25 cellular contexts compared by ENCODE assay signal in genomic region chr12:81086342-81086741, GRCh38. TPM values are rescaled to one million over a fixed set of nuclear protein-coding genes. Genes with fewer than 3 reads are reported as not detected.
DNase-seq lines count a peak whose midpoint lies in the region; ATAC-seq and TF ChIP-seq lines count a peak whose summit lies in the region.
"Had no signal": no experiment of that assay in that cellular context is flagged by ENCODE, and none has a peak within 500 bp of the region (broad histone marks: within the 10 kb centered on the region; RNA-seq: fewer than 3 reads in every experiment).

No MANE protein-coding gene starts in this region.

- no peak overlapping the region for H3K9ac ChIP-seq in neural progenitor cell
- H3K9ac ChIP-seq: KMS-11 had no signal

- H3K36me3 ChIP-seq in GM23338 (ENCODE audit: insufficient read depth), result no peaks in the 10 kb centered on the region
- no peaks in the 10 kb centered on the region for H3K36me3 ChIP-seq in neural progenitor cell
- H3K36me3 ChIP-seq: ascending aorta, Peyer's patch, thyroid gland had no signal

- H2AFZ ChIP-seq in GM23338 (no peak overlapping the region), neural progenitor cell (replicated peaks) (no peak overlapping the region)

- no peak overlapping the region for H3K4me3 Mint-ChIP-seq in GM23338
- no peak overlapping the region for H3K4me3 Mint-ChIP-seq in neural progenitor cell
- H3K4me3 Mint-ChIP-seq in activated T-cell treated with anti-CD3 and anti-CD28 coated beads, Interleukin-2, amount 50 U/mL, for 4 hours, result no peak overlapping the region
- H3K4me3 Mint-ChIP-seq: activated naive CD4-positive, alpha-beta T cell treated with anti-CD3 and anti-CD28 coated beads, Interleukin-2, amount 50 U/mL, for 24 hours; activated T-cell treated with anti-CD3 and anti-CD28 coated beads, Interleukin-2, amount 50 U/mL, for 72 hours; CD4-positive, CD25-positive, alpha-beta regulatory T cell; natural killer cell treated with Interleukin-12 subunit alpha and Interleukin-12 subunit beta and Interleukin-15 and Interleukin-18, amount 100 ng/mL, for 72 hours; T-helper 17 cell had no signal

- H3K4me2 ChIP-seq in GM23338 (no peak overlapping the region), neural progenitor cell (no peak overlapping the region)
- H3K4me2 ChIP-seq: KMS-11, smooth muscle cell had no signal

- 0 out of 2 replicates have a peak overlapping the region, but pooled peaks have one; percentile 17 for H3K27ac Mint-ChIP-seq in GM23338
- no peak overlapping the region for H3K27ac Mint-ChIP-seq in neural progenitor cell
- H3K27ac Mint-ChIP-seq: activated naive CD4-positive, alpha-beta T cell treated with anti-CD3 and anti-CD28 coated beads, Interleukin-2, amount 50 U/mL, for 24 hours; activated T-cell treated with anti-CD3 and anti-CD28 coated beads, Interleukin-2, amount 50 U/mL, for 72 hours; CD4-positive, CD25-positive, alpha-beta regulatory T cell; natural killer cell treated with Interleukin-12 subunit alpha and Interleukin-12 subunit beta and Interleukin-15 and Interleukin-18, amount 100 ng/mL, for 72 hours; T-helper 17 cell had no signal

- no peaks in the 10 kb centered on the region for H3K9me3 Mint-ChIP-seq in GM23338
- no peaks in the 10 kb centered on the region for H3K9me3 Mint-ChIP-seq in neural progenitor cell
- peaks cover 8% of the 10 kb centered on the region for H3K9me3 Mint-ChIP-seq in activated T-cell treated with anti-CD3 and anti-CD28 coated beads, Interleukin-2, amount 50 U/mL, for 4 hours
- H3K9me3 Mint-ChIP-seq: activated naive CD4-positive, alpha-beta T cell treated with anti-CD3 and anti-CD28 coated beads, Interleukin-2, amount 50 U/mL, for 24 hours had no signal

- no peaks in the 10 kb centered on the region for H3K9me3 ChIP-seq in neural progenitor cell (ENCODE audit: low read depth)
- H3K9me3 ChIP-seq: ascending aorta, Peyer's patch, thyroid gland had no signal

- no peak for TF ChIP-seq CTCF in GM23338 (conservative IDR thresholded peaks at IDR 0.05; ENCODE audit: low read depth in 2 of 2)
- TF ChIP-seq CTCF in neural progenitor cell (IDR thresholded peaks at IDR 0.05), result no peak

- no peaks in the 10 kb centered on the region for H3K27me3 ChIP-seq in GM23338 (ENCODE audit: insufficient read depth)
- no peaks in the 10 kb centered on the region for H3K27me3 ChIP-seq in neural progenitor cell
- H3K27me3 ChIP-seq: ascending aorta, Peyer's patch, thyroid gland had no signal

- H3K27me3 Mint-ChIP-seq in GM23338 (ENCODE audit: insufficient read depth, low read depth, poor library complexity) (peaks cover 3% of the 10 kb centered on the region), neural progenitor cell (ENCODE audit: insufficient read depth, low read depth) (no peaks in the 10 kb centered on the region)
- no peaks in the 10 kb centered on the region for H3K27me3 Mint-ChIP-seq in activated T-cell treated with anti-CD3 and anti-CD28 coated beads, Interleukin-2, amount 50 U/mL, for 4 hours (ENCODE audit: low read depth)
- H3K27me3 Mint-ChIP-seq: activated naive CD4-positive, alpha-beta T cell treated with anti-CD3 and anti-CD28 coated beads, Interleukin-2, amount 50 U/mL, for 24 hours; CD4-positive, CD25-positive, alpha-beta regulatory T cell; natural killer cell treated with Interleukin-12 subunit alpha and Interleukin-12 subunit beta and Interleukin-15 and Interleukin-18, amount 100 ng/mL, for 72 hours; T-helper 17 cell had no signal

- H3K4me3 ChIP-seq in GM23338, result no peak overlapping the region
- H3K4me3 ChIP-seq in neural progenitor cell, result no peak overlapping the region
- H3K4me3 ChIP-seq: ascending aorta, Peyer's patch, smooth muscle cell, thyroid gland had no signal

- ATAC-seq in GM23338 (peak; percentile 50), left ventricle myocardium superior (peak; percentile 82), HG02885 (IDR thresholded peaks at IDR 0.05; ENCODE audit: poor library complexity, unreplicated experiment) (no peak)
- no peak for ATAC-seq in activated T-cell treated with anti-CD3 and anti-CD28 coated beads, Interleukin-2, amount 50 U/mL, for 4 hours
- ATAC-seq: activated T-cell treated with anti-CD3 and anti-CD28 coated beads, Interleukin-2, amount 50 U/mL, for 72 hours; esophagus mucosa; HCT116; natural killer cell treated with Interleukin-12 subunit alpha and Interleukin-12 subunit beta and Interleukin-15 and Interleukin-18, amount 100 ng/mL, for 72 hours; T-helper 17 cell had no signal

- intact Hi-C loops in left ventricle myocardium superior (cut with micrococcal nuclease), result no loop called here

- H4K20me1 ChIP-seq in GM23338 (replicated peaks; ENCODE audit: insufficient read depth) (no peaks in the 10 kb centered on the region), neural progenitor cell (ENCODE audit: low read depth) (no peaks in the 10 kb centered on the region)

- H3K36me3 Mint-ChIP-seq in GM23338 (ENCODE audit: low read depth), result no peaks in the 10 kb centered on the region
- no peaks in the 10 kb centered on the region for H3K36me3 Mint-ChIP-seq in neural progenitor cell
- H3K36me3 Mint-ChIP-seq in activated T-cell treated with anti-CD3 and anti-CD28 coated beads, Interleukin-2, amount 50 U/mL, for 4 hours (ENCODE audit: insufficient read depth), result no peaks in the 10 kb centered on the region
- H3K36me3 Mint-ChIP-seq: activated naive CD4-positive, alpha-beta T cell treated with anti-CD3 and anti-CD28 coated beads, Interleukin-2, amount 50 U/mL, for 24 hours; CD4-positive, CD25-positive, alpha-beta regulatory T cell; natural killer cell treated with Interleukin-12 subunit alpha and Interleukin-12 subunit beta and Interleukin-15 and Interleukin-18, amount 100 ng/mL, for 72 hours had no signal

- H3K4me1 ChIP-seq in GM23338 (ENCODE audit: insufficient read depth), result peaks cover 67% of the 10 kb centered on the region
- peaks cover 23% of the 10 kb centered on the region for H3K4me1 ChIP-seq in neural progenitor cell
- H3K4me1 ChIP-seq: ascending aorta, Peyer's patch had no signal

- H3K27ac ChIP-seq in GM23338 (ENCODE audit: low read depth) (no peak overlapping the region), neural progenitor cell (no peak overlapping the region)
- H3K27ac ChIP-seq: ascending aorta, KMS-11, Peyer's patch, thyroid gland had no signal

- H3K9me2 ChIP-seq in GM23338 (ENCODE audit: insufficient read depth), result no peaks in the 10 kb centered on the region

- peaks cover 69% of the 10 kb centered on the region for H3K4me1 Mint-ChIP-seq in GM23338
- H3K4me1 Mint-ChIP-seq in neural progenitor cell, result peaks cover 9% of the 10 kb centered on the region
- no peaks in the 10 kb centered on the region for H3K4me1 Mint-ChIP-seq in activated T-cell treated with anti-CD3 and anti-CD28 coated beads, Interleukin-2, amount 50 U/mL, for 4 hours (ENCODE audit: low read depth)
- H3K4me1 Mint-ChIP-seq: activated naive CD4-positive, alpha-beta T cell treated with anti-CD3 and anti-CD28 coated beads, Interleukin-2, amount 50 U/mL, for 24 hours; CD4-positive, CD25-positive, alpha-beta regulatory T cell; T-helper 17 cell had no signal

- DNase-seq in GM23338 (ENCODE audit: low spot score) (peak; percentile 52), NCI-H69 (lab: John Stamatoyannopoulos, UW) (peak; percentile 75), left ventricle myocardium superior (no peak), neural progenitor cell (ENCODE audit: low spot score) (peak; percentile 69), HUDEP-2 (lab: John Stamatoyannopoulos, UW; ENCODE audit: unreplicated experiment in 76 of 76) (no peak)
- no peak for DNase-seq in activated naive CD4-positive, alpha-beta T cell (lab: John Stamatoyannopoulos, UW)
- no peak for DNase-seq in activated T-cell treated with anti-CD3 and anti-CD28 coated beads, Interleukin-2, amount 50 U/mL, for 4 hours
- DNase-seq: activated CD4-positive, alpha-beta T cell treated with anti-CD3 and anti-CD28 coated beads for 48 hours; activated T-cell treated with anti-CD3 and anti-CD28 coated beads, Interleukin-2, amount 50 U/mL, for 72 hours; CD4-positive, CD25-positive, alpha-beta regulatory T cell; cerebellar nuclear complex; MV-4-11; NCI-H187; Peyer's patch; stimulated activated naive CD4-positive, alpha-beta T cell treated with Interleukin-2 at 50 U/mL for 16 hours; T-helper 17 cell had no signal

- peaks cover 36% of the 10 kb centered on the region for H3K79me2 ChIP-seq in GM23338 (replicated peaks; ENCODE audit: insufficient read depth)
- H3K79me2 ChIP-seq in neural progenitor cell (ENCODE audit: low read depth), result peaks cover 41% of the 10 kb centered on the region

- H3F3A ChIP-seq in GM23338 (replicated peaks; ENCODE audit: low read depth) (no peaks in the 10 kb centered on the region), neural progenitor cell (ENCODE audit: low read depth) (no peaks in the 10 kb centered on the region)

TF ChIP-seq in GM23338, 12 proteins besides CTCF, POLR2A, EP300 and RAD21:
- TF ChIP-seq EZH2 (IDR thresholded peaks at IDR 0.05; ENCODE audit: low read depth, unreplicated experiment) (no peak), ZNF114 (CRISPR knock-in tag; IDR thresholded peaks at IDR 0.05) (no peak)

RNA-seq across cellular contexts. Expression of gene ACSS3, which starts 8.5 kb away (rescaled TPM):
- 22.5 and 28.9 TPM in 2 replicates for total RNA-seq in GM23338 (2014; rRNA removed; shearing (Covaris generic))
- 5.2 and 7.4 TPM in 2 replicates for polyA plus RNA-seq in GM23338 (2016; fragmentation: Nextera tagmentation; extraction: Ambion mirVana)
- 22.0 TPM for total RNA-seq in left ventricle myocardium superior
- 22.9 and 26.5 TPM in 2 replicates for total RNA-seq in neural progenitor cell (ENCODE audit: low replicate concordance)
- total RNA-seq in activated T-cell treated with anti-CD3 and anti-CD28 coated beads, Interleukin-2, amount 50 U/mL, for 4 hours, result under 1 TPM in 1 of 3 donors, not detected in 2; 0.11 TPM
- total RNA-seq: activated T-cell treated with anti-CD3 and anti-CD28 coated beads, Interleukin-2, amount 50 U/mL, for 72 hours; CD4-positive, CD25-positive, alpha-beta regulatory T cell; natural killer cell treated with Interleukin-12 subunit alpha and Interleukin-12 subunit beta and Interleukin-15 and Interleukin-18, amount 100 ng/mL, for 72 hours; T-helper 17 cell had no signal
- polyA plus RNA-seq: CD4-positive, CD25-positive, alpha-beta regulatory T cell had no signal

Comparison
In these comparisons a context has a peak if more than half of its experiments do, and no peak if none do; other contexts are left out.
1. ATAC-seq: peak in GM23338 (single experiment) and left ventricle myocardium superior (single experiment); none in HG02885 (single experiment) and activated T-cell treated with anti-CD3 and anti-CD28 coated beads, Interleukin-2, amount 50 U/mL, for 4 hours (0 of 2).
2. DNase-seq: peak in GM23338 (single experiment), NCI-H69 (single experiment) and neural progenitor cell (single experiment); none in left ventricle myocardium superior (single experiment), activated naive CD4-positive, alpha-beta T cell (0 of 4), activated T-cell treated with anti-CD3 and anti-CD28 coated beads, Interleukin-2, amount 50 U/mL, for 4 hours (single experiment) and HUDEP-2 (0 of 76).
3. RNA of gene ACSS3, which starts 8.5 kb away (total RNA-seq): 22.5 to 28.9 TPM in GM23338, 22.9 to 26.5 TPM in neural progenitor cell and 22.0 TPM in left ventricle myocardium superior (single experiment); 0.11 TPM in activated T-cell treated with anti-CD3 and anti-CD28 coated beads, Interleukin-2, amount 50 U/mL, for 4 hours; every median in the first group is over 10 times any median in the second.